14 cellular contexts compared by ENCODE assay signal in the genomic region with DNA sequence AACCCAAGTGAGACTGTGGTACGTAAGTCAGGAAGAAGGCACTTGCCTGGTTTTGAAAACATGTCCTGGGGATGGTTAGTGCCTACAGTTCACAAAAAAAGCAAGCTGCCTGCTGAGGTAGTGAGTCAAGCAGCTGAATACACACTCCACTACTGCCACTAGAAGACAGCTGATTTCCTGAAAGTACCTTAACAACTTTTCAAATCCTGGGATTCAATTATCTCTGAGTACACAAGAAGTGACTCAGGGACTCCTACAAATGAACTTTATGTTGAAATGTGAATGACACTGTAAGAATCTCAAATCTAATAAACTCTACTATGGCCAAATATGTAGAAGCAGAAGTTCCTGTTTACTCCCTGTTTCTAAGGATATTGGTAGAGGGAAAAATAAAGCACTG. TPM values are rescaled to one million over a fixed set of nuclear protein-coding genes. Genes with fewer than 3 reads are reported as not detected.
A peak's percentile ranks its signal among the peaks of the same experiment; 100 is the strongest.
DNase-seq lines count a peak whose midpoint lies in the region; ATAC-seq and TF ChIP-seq lines count a peak whose summit lies in the region.
"Had no signal": no experiment of that assay in that cellular context is flagged by ENCODE, and none has a peak within 500 bp of the region (broad histone marks: within the 10 kb centered on the region; RNA-seq: fewer than 3 reads in every experiment).

No MANE protein-coding gene starts in this region.

- no peaks in the 10 kb centered on the region for H3K4me1 Mint-ChIP-seq in WTC11

- CTCF ChIA-PET in WTC11 (lab: Charles Lee) = no interaction called here

- peak overlapping the region in 1 of 2 donors; percentile 35 for H3K27ac ChIP-seq in left lung
- H3K27ac ChIP-seq: GM23248, psoas muscle had no signal

- H3K36me3 ChIP-seq in left lung = no peaks in the 10 kb centered on the region

- H3K4me1 ChIP-seq in left lung = no peaks in the 10 kb centered on the region
- H3K4me1 ChIP-seq: psoas muscle had no signal

- DNase-seq in AML-193 (lab: John Stamatoyannopoulos, UW) (peak; percentile 10 to 35), LoVo (ENCODE audit: low spot score) (peak; percentile 9), WTC11 (ENCODE audit: low spot score) (no peak), left lung (no peak), HuH-7.5 (ENCODE audit: low spot score) (no peak), ureter (ENCODE audit: low spot score) (no peak), NCI-H446 treated with DMSO at 0.1 percent for 48 hours (lab: John Stamatoyannopoulos, UW) (no peak)
- DNase-seq: activated effector memory CD4-positive, alpha-beta T cell treated with Interleukin-2 at 50 U/mL for 16 hours; aorta; GM23248; psoas muscle; stimulated activated CD4-positive, alpha-beta T cell treated with anti-CD3 and anti-CD28 coated beads, Interleukin-2, amount 100 ng/mL, for 24 hours had no signal

- POLR2A ChIA-PET in WTC11 (lab: Charles Lee) = no interaction called here

- H3K4me3 Mint-ChIP-seq in WTC11 = no peak overlapping the region

- TF ChIP-seq CTCF in WTC11 (IDR thresholded peaks at IDR 0.05) (no peak), left lung (IDR thresholded peaks at IDR 0.05) (no peak)

- no peaks in the 10 kb centered on the region for H3K9me3 ChIP-seq in left lung
- H3K9me3 ChIP-seq: psoas muscle had no signal

- intact Hi-C loops in left lung (cut with DNase I) = no loop called here

- H3K36me3 Mint-ChIP-seq in WTC11 = no peaks in the 10 kb centered on the region

- no peak overlapping the region for H3K4me3 ChIP-seq in left lung
- H3K4me3 ChIP-seq: GM23248, psoas muscle had no signal

- H3K27ac Mint-ChIP-seq in WTC11 = peak overlapping the region; percentile 6; the same call in 1 of the 2 replicates

- ATAC-seq in WTC11 = no peak
- ATAC-seq in left lung = peak; percentile 97
- no peak for ATAC-seq in GM19467 (IDR thresholded peaks at IDR 0.05; ENCODE audit: unreplicated experiment)
- ATAC-seq: psoas muscle, Right ventricle myocardium inferior had no signal

- no peaks in the 10 kb centered on the region for H3K27me3 Mint-ChIP-seq in WTC11 (ENCODE audit: low read depth)

- H3K9me3 Mint-ChIP-seq in WTC11 = no peaks in the 10 kb centered on the region

- no peaks in the 10 kb centered on the region for H3K27me3 ChIP-seq in left lung

TF ChIP-seq in WTC11, 78 proteins besides CTCF, POLR2A, EP300 and RAD21:
- TF ChIP-seq MAX (CRISPR knock-in tag; IDR thresholded peaks at IDR 0.05) = no peak
- TF ChIP-seq, protein P1, sequence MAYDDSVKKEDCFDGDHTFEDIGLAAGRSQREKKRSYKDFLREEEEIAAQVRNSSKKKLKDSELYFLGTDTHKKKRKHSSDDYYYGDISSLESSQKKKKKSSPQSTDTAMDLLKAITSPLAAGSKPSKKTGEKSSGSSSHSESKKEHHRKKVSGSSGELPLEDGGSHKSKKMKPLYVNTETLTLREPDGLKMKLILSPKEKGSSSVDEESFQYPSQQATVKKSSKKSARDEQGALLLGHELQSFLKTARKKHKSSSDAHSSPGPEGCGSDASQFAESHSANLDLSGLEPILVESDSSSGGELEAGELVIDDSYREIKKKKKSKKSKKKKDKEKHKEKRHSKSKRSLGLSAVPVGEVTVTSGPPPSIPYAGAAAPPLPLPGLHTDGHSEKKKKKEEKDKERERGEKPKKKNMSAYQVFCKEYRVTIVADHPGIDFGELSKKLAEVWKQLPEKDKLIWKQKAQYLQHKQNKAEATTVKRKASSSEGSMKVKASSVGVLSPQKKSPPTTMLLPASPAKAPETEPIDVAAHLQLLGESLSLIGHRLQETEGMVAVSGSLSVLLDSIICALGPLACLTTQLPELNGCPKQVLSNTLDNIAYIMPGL (CRISPR knock-in tag; IDR thresholded peaks at IDR 0.05) = no peak
- no peak for TF ChIP-seq ZNF423 (CRISPR knock-in tag; IDR thresholded peaks at IDR 0.05)
- no peak for TF ChIP-seq PREB (CRISPR knock-in tag; IDR thresholded peaks at IDR 0.05; ENCODE audit: borderline replicate concordance)
- TF ChIP-seq AFF4 (CRISPR knock-in tag; IDR thresholded peaks at IDR 0.05; ENCODE audit: borderline replicate concordance) = no peak

RNA-seq across cellular contexts. Expression of gene ARL5A, which starts 58.0 kb away (rescaled TPM):
- total RNA-seq in WTC11 (2021) = 73.2 to 82.7 TPM (median 74.1 TPM) in 3 replicates
- 10 to 100 TPM; 56.9 to 58.0 TPM for total RNA-seq in left lung
- total RNA-seq in ureter = 39.8 TPM

Comparison
In these comparisons a context has a peak if more than half of its experiments do, and no peak if none do; other contexts are left out.
1. DNase-seq: peak in AML-193 (2 of 2) and LoVo (single experiment); none in WTC11 (single experiment), left lung (0 of 2), HuH-7.5 (single experiment), ureter (single experiment) and NCI-H446 treated with DMSO at 0.1 percent for 48 hours (single experiment).